Comparison of ENCODE assay signal across 1 cellular context in genomic region chr9:127698985-127699670, GRCh38.
TF ChIP-seq lines count a peak whose summit lies in the region.

No MANE protein-coding gene starts in this region.

TF ChIP-seq in K562, 482 proteins besides CTCF, POLR2A, EP300 and RAD21 (continued from another document):
- peak; percentile 94 for TF ChIP-seq AFF4 (CRISPR knock-in tag; IDR thresholded peaks at IDR 0.05)
- peak; percentile 83; the same call in 1 of the 2 replicates for TF ChIP-seq DMBX1 (CRISPR knock-in tag; IDR thresholded peaks at IDR 0.05; ENCODE audit: borderline replicate concordance)
- TF ChIP-seq THAP12 (CRISPR knock-in tag; IDR thresholded peaks at IDR 0.05): peak; percentile 78; the same call in 1 of the 2 replicates
- no peak for TF ChIP-seq ZBTB26 (CRISPR knock-in tag; IDR thresholded peaks at IDR 0.05)
- TF ChIP-seq THRA (IDR thresholded peaks at IDR 0.05): no peak
